ENCODE assay signal across 30 cellular contexts in the genomic region with DNA sequence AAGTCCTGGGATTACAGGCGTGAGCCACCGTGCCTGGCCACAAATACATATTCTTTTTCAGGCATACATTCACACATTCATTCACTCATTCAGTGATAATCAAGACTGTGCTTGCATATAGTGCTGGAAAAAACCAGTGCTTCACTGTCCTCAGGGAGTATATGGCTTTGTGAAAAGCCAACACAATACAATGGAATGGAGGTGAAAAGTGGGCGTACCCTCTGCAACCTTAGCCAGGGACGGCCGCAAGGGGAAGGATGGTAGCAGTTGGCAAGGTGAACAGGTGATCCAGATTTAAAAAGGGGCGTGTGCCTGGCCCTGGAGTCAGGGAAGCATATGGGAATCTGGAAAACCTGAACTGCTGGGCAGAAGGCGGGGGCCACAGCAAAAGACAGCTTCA. TPM values are rescaled to one million over a fixed set of nuclear protein-coding genes. Genes with fewer than 3 reads are reported as not detected.
"Had no signal": no experiment of that assay in that cellular context is flagged by ENCODE, and none has a peak within 500 bp of the region (broad histone marks: within the 10 kb centered on the region; RNA-seq: fewer than 3 reads in every experiment).

No MANE protein-coding gene starts in this region.

- DNase-seq: dorsolateral prefrontal cortex; effector CD4-positive, alpha-beta T cell; endodermal cell; foreskin melanocyte; glutamatergic neuron; heart right ventricle; hippocampal formation; left cardiac atrium; left lung; mesenchymal stem cell; midbrain; naive thymus-derived CD8-positive, alpha-beta T cell; nephron progenitor cell; nucleus accumbens; right cardiac atrium; sigmoid colon; stimulated activated CD4-positive, alpha-beta T cell treated with anti-CD3 and anti-CD28 coated beads, Interleukin-2, amount 100 ng/mL, for 24 hours; stimulated activated CD4-positive, alpha-beta T cell treated with anti-CD3 and anti-CD28 coated beads, Interleukin-4, amount 100 ng/mL, for 24 hours; stimulated activated naive CD8-positive, alpha-beta T cell treated with anti-CD3 and anti-CD28 coated beads, Interleukin-15, Interleukin-2, amounts not matched to agents 100 U/mL and 50 U/mL, for 24 hours; substantia nigra; testis; tibial artery had no signal

- H3K36me3 ChIP-seq: esophagus muscularis mucosa, heart right ventricle, left lung, prostate gland, sigmoid colon, tibial artery had no signal

- H3K4me3 ChIP-seq: dorsolateral prefrontal cortex, esophagus muscularis mucosa, heart right ventricle, left lung, prostate gland, sigmoid colon, testis, tibial artery had no signal

- H3K4me1 ChIP-seq: esophagus muscularis mucosa, heart right ventricle, left lung, prostate gland, sigmoid colon, testis, tibial artery had no signal

- H3K4me1 Mint-ChIP-seq: endodermal cell; nephron progenitor cell; stimulated activated effector memory CD8-positive, alpha-beta T cell treated with anti-CD3 and anti-CD28 coated beads, Interleukin-12 subunit alpha, Interleukin-12 subunit beta, amount 100 ng/mL, for 72 hours had no signal

- H3K27me3 ChIP-seq: dorsolateral prefrontal cortex, esophagus muscularis mucosa, heart right ventricle, left lung, sigmoid colon, testis, tibial artery had no signal

- H3K9me3 Mint-ChIP-seq: endodermal cell; stimulated activated effector memory CD8-positive, alpha-beta T cell treated with anti-CD3 and anti-CD28 coated beads, Interleukin-12 subunit alpha, Interleukin-12 subunit beta, amount 100 ng/mL, for 72 hours; type B pancreatic cell had no signal

- H3K27ac ChIP-seq: dorsolateral prefrontal cortex, epithelial cell of prostate, esophagus muscularis mucosa, heart right ventricle, left lung, prostate gland, sigmoid colon, testis, tibial artery had no signal

- H3K9me3 ChIP-seq: esophagus muscularis mucosa, heart right ventricle, left lung, prostate gland, sigmoid colon, testis had no signal

- H3K27ac Mint-ChIP-seq: endodermal cell; naive thymus-derived CD8-positive, alpha-beta T cell; nephron progenitor cell; stimulated activated effector memory CD8-positive, alpha-beta T cell treated with anti-CD3 and anti-CD28 coated beads, Interleukin-12 subunit alpha, Interleukin-12 subunit beta, amount 100 ng/mL, for 72 hours; type B pancreatic cell had no signal

- H3K27me3 Mint-ChIP-seq: type B pancreatic cell had no signal

- H3K36me3 Mint-ChIP-seq: stimulated activated effector memory CD8-positive, alpha-beta T cell treated with anti-CD3 and anti-CD28 coated beads, Interleukin-12 subunit alpha, Interleukin-12 subunit beta, amount 100 ng/mL, for 72 hours; type B pancreatic cell had no signal

- H3K4me3 Mint-ChIP-seq: endodermal cell; naive thymus-derived CD8-positive, alpha-beta T cell; nephron progenitor cell; stimulated activated effector memory CD8-positive, alpha-beta T cell treated with anti-CD3 and anti-CD28 coated beads, Interleukin-12 subunit alpha, Interleukin-12 subunit beta, amount 100 ng/mL, for 72 hours; type B pancreatic cell had no signal

- ATAC-seq: heart right ventricle; left cardiac atrium; left lung; naive thymus-derived CD8-positive, alpha-beta T cell; right cardiac atrium; stimulated activated effector memory CD8-positive, alpha-beta T cell treated with anti-CD3 and anti-CD28 coated beads, Interleukin-12 subunit alpha, Interleukin-12 subunit beta, amount 100 ng/mL, for 72 hours; stimulated activated naive CD8-positive, alpha-beta T cell treated with anti-CD3 and anti-CD28 coated beads, Interleukin-15, Interleukin-2, amounts not matched to agents 100 U/mL and 50 U/mL, for 24 hours had no signal

RNA-seq across cellular contexts. Expression of gene BCO1, which starts 58.1 kb away (rescaled TPM):
- total RNA-seq: lung microvascular endothelial cell; naive thymus-derived CD8-positive, alpha-beta T cell; osteocyte; right cardiac atrium; skeletal muscle tissue had no signal
- polyA plus RNA-seq: heart right ventricle; naive thymus-derived CD8-positive, alpha-beta T cell; right cardiac atrium had no signal
